1 cellular context compared by ENCODE assay signal in genomic region chr17:77180503-77181330, GRCh38.
TF ChIP-seq lines count a peak whose summit lies in the region.

No MANE protein-coding gene starts in this region.

TF ChIP-seq in endothelial cell of umbilical vein, 7 proteins besides CTCF, POLR2A, EP300 and RAD21:
- TF ChIP-seq EZH2 (IDR thresholded peaks at IDR 0.05; ENCODE audit: borderline replicate concordance, low read depth, low read length, severe bottlenecking) (no peak), MYC (IDR thresholded peaks at IDR 0.05; ENCODE audit: low read depth, low read length) (no peak), JUN (IDR thresholded peaks at IDR 0.05; ENCODE audit: borderline replicate concordance, insufficient read depth, insufficient read length, low read depth) (no peak), GATA2 (IDR thresholded peaks at IDR 0.05; ENCODE audit: insufficient read depth, insufficient read length, low read depth, low read length) (no peak), POLR2AphosphoS5 (IDR thresholded peaks at IDR 0.05; ENCODE audit: insufficient read depth, low read depth, low read length) (no peak), FOS (IDR thresholded peaks at IDR 0.05; ENCODE audit: borderline replicate concordance, insufficient read depth, low read length) (no peak), MAX (IDR thresholded peaks at IDR 0.05; ENCODE audit: insufficient read depth, insufficient read length) (no peak)
TF ChIP-seq in endothelial cell of umbilical vein: peak in this region for 0.
